Comparison of ENCODE assay signal across 8 cellular contexts in genomic region chr9:129139993-129140396, GRCh38. TPM values are rescaled to one million over a fixed set of nuclear protein-coding genes. Genes with fewer than 3 reads are reported as not detected.
DNase-seq lines count a peak whose midpoint lies in the region; ATAC-seq and TF ChIP-seq lines count a peak whose summit lies in the region.

No MANE protein-coding gene starts in this region.

- WGBS in adipose tissue, 3 donors, result 1 to 2% (median 2%) methylated on average over 11 of the region's 11 CpGs
- WGBS in heart right ventricle, 2 donors, result 0 to 1% methylated on average over 11 of the region's 11 CpGs

- ATAC-seq in heart right ventricle, result peak; percentile 69 to 84 (median 77)
- peak; percentile 80 for ATAC-seq in upper lobe of right lung

- no peak for TF ChIP-seq CTCF in NB4 (IDR thresholded peaks at IDR 0.05; ENCODE audit: low read depth, low read length)
- TF ChIP-seq CTCF in heart right ventricle (IDR thresholded peaks at IDR 0.05), result no peak
- TF ChIP-seq CTCF in upper lobe of right lung (IDR thresholded peaks at IDR 0.05), result no peak

- H3K27ac ChIP-seq in adipose tissue (ENCODE audit: low read depth, low read length) (peak overlapping the region; percentile 100), heart right ventricle (peak overlapping the region; percentile 100), upper lobe of right lung (peak overlapping the region; percentile 100)

- H3K9me3 ChIP-seq in heart right ventricle (no peaks in the 10 kb centered on the region), upper lobe of right lung (no peaks in the 10 kb centered on the region)

- H3K4me1 ChIP-seq in heart right ventricle, result peaks cover 49 to 79% (median 71%) of the 10 kb centered on the region in 9 donors
- peaks cover 76% of the 10 kb centered on the region for H3K4me1 ChIP-seq in upper lobe of right lung

- POLR2A ChIA-PET in HEK293T (lab: Yijun Ruan, JAX), result interaction anchor here (0.7 to 2.6 kb wide), 9 partner anchors 13 to 498 kb away, joined by 3 to 26 read pairs (median 5); partner anchors contain the start of genes IER5L and NTMT1

- peak overlapping the region; percentile 44 for H3K4me3 ChIP-seq in NB4 (ENCODE audit: low read depth, low read length)
- H3K4me3 ChIP-seq in heart right ventricle, result peak overlapping the region; percentile 37 to 62 (median 54)
- peak overlapping the region; percentile 61 for H3K4me3 ChIP-seq in upper lobe of right lung

- H3K27me3 ChIP-seq in heart right ventricle (no peaks in the 10 kb centered on the region), upper lobe of right lung (no peaks in the 10 kb centered on the region)

- intact Hi-C loops in heart right ventricle (cut with DNase I) (loop anchor here (1.0 to 10.0 kb wide), 22 partner anchors 36 to 645 kb away; partner anchors contain the start of genes IER5L (in 1 of the 10) and NTMT1 (in 1 of the 10)), posterior cingulate gyrus (cut with DNase I) (loop anchor here (1.0 to 5.0 kb wide), 3 partner anchors 35 to 642 kb away; no protein-coding TSS in a partner anchor), upper lobe of right lung (cut with DNase I) (loop anchor here (5.0 kb wide), 1 partner anchor 477 kb away; no protein-coding TSS in a partner anchor)

- CTCF ChIA-PET in HEK293T (lab: Yijun Ruan, JAX), result interaction anchor here (0.6 to 1.5 kb wide), 10 partner anchors 8 to 484 kb away, joined by 3 to 14 read pairs (median 4); no protein-coding TSS in a partner anchor

- in situ Hi-C loops in G401 (cut with HindIII; ENCODE audit: low sequenced_read_pairs), result loop anchor here (10.0 kb wide), 2 partner anchors 405 to 485 kb away; partner anchors contain the start of genes C9orf50 and NTMT1

- DNase-seq in G401 (ENCODE audit: low spot score), result peak; percentile 95
- DNase-seq in HEK293T (ENCODE audit: extremely low spot score), result peak; percentile 85
- peak; percentile 99 for DNase-seq in NB4 (ENCODE audit: low read depth)
- peak; percentile 99 for DNase-seq in SW480 (ENCODE audit: low spot score)
- peak; percentile 89 to 99 for DNase-seq in heart right ventricle
- DNase-seq in posterior cingulate gyrus, result peak; percentile 66 to 96 (median 79)
- DNase-seq in upper lobe of right lung, result peak; percentile 88

- H3K36me3 ChIP-seq in heart right ventricle (peaks cover 0 to 60% (median 9%) of the 10 kb centered on the region in 9 donors), upper lobe of right lung (peaks cover 45% of the 10 kb centered on the region)

- no peak for TF ChIP-seq POLR2A in NB4 (IDR thresholded peaks at IDR 0.05; ENCODE audit: extremely low read depth, insufficient read length)

TF ChIP-seq in HEK293T, 16 proteins besides CTCF, POLR2A, EP300 and RAD21:
- no peak for TF ChIP-seq SUZ12 (IDR thresholded peaks at IDR 0.05)
- no peak for TF ChIP-seq HDGF (IDR thresholded peaks at IDR 0.05; ENCODE audit: borderline replicate concordance)
- no peak for TF ChIP-seq BHLHE40 (IDR thresholded peaks at IDR 0.05; ENCODE audit: borderline replicate concordance)
- TF ChIP-seq, protein P1, sequence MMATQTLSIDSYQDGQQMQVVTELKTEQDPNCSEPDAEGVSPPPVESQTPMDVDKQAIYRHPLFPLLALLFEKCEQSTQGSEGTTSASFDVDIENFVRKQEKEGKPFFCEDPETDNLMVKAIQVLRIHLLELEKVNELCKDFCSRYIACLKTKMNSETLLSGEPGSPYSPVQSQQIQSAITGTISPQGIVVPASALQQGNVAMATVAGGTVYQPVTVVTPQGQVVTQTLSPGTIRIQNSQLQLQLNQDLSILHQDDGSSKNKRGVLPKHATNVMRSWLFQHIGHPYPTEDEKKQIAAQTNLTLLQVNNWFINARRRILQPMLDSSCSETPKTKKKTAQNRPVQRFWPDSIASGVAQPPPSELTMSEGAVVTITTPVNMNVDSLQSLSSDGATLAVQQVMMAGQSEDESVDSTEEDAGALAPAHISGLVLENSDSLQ (IDR thresholded peaks at IDR 0.05), result peak; percentile 83
- no peak for TF ChIP-seq SP1 (IDR thresholded peaks at IDR 0.05)
- no peak for TF ChIP-seq ELF4 (IDR thresholded peaks at IDR 0.05)
- no peak for TF ChIP-seq TARDBP (IDR thresholded peaks at IDR 0.05)
- no peak for TF ChIP-seq NFRKB (IDR thresholded peaks at IDR 0.05)
TF ChIP-seq in HEK293T: peak in this region for 1.

RNA-seq across cellular contexts. Expression of gene PTPA, which starts 28.8 kb away (rescaled TPM):
- 215 and 261 TPM in 2 replicates for total RNA-seq in G401 (2014; rRNA removed; shearing (Covaris generic))
- 10 to 100 TPM; 42.9 to 78.6 (median 43.6) TPM for polyA plus RNA-seq in adipose tissue
- 100 to 1,000 TPM; 169 to 227 (median 187) TPM for total RNA-seq in heart right ventricle
- polyA plus RNA-seq in heart right ventricle, result 100 to 1,000 TPM; 106 to 176 TPM
- 115 TPM for total RNA-seq in upper lobe of right lung

RNA-seq across cellular contexts. Expression of gene CRAT, which starts 29.4 kb away (rescaled TPM):
- 21.5 and 22.7 TPM in 2 replicates for total RNA-seq in G401 (2014; rRNA removed; shearing (Covaris generic))
- polyA plus RNA-seq in adipose tissue, result 10 to 100 TPM; 51.4 to 74.8 (median 52.2) TPM
- 10 to 100 TPM; 67.0 to 84.7 (median 74.1) TPM for total RNA-seq in heart right ventricle
- 10 to 100 TPM; 19.5 to 48.5 TPM for polyA plus RNA-seq in heart right ventricle
- total RNA-seq in upper lobe of right lung, result 22.8 TPM

RNA-seq across cellular contexts. Expression of gene IER5L, which starts 38.1 kb away (rescaled TPM):
- 92.7 and 121 TPM in 2 replicates for total RNA-seq in G401 (2014; rRNA removed; shearing (Covaris generic))
- polyA plus RNA-seq in adipose tissue (10 to 100 TPM in 2 of 3 donors, 1 to 10 TPM in 1; 3.8 to 16.8 (median 10.3) TPM), heart right ventricle (10 to 100 TPM in 1 of 2 donors, 1 to 10 TPM in 1; 5.0 to 26.3 TPM)
- total RNA-seq in heart right ventricle (10 to 100 TPM in 1 of 10 donors, 1 to 10 TPM in 9; 1.2 to 13.7 (median 5.6) TPM), upper lobe of right lung (9.6 TPM)

RNA-seq across cellular contexts. Expression of gene DOLPP1, which starts 59.1 kb away (rescaled TPM):
- 24.4 and 29.1 TPM in 2 replicates for total RNA-seq in G401 (2014; rRNA removed; shearing (Covaris generic))
- polyA plus RNA-seq in adipose tissue (1 to 10 TPM; 3.5 to 7.8 (median 7.3) TPM), heart right ventricle (1 to 10 TPM; 3.8 to 8.1 TPM)
- total RNA-seq in heart right ventricle (1 to 10 TPM; 3.1 to 7.0 (median 5.0) TPM), upper lobe of right lung (13.2 TPM)

Comparison
In these comparisons a context has a peak if more than half of its experiments do, and no peak if none do; other contexts are left out.
1. Peak in every context shown above with its lines: DNase-seq, ATAC-seq, H3K4me3 ChIP-seq and H3K27ac ChIP-seq.